Comparison of ENCODE assay signal across 9 cellular contexts in genomic region chr15:40550381-40551037, GRCh38. TPM values are rescaled to one million over a fixed set of nuclear protein-coding genes. Genes with fewer than 3 reads are reported as not detected.
DNase-seq lines count a peak whose midpoint lies in the region; ATAC-seq and TF ChIP-seq lines count a peak whose summit lies in the region.
"Had no signal": no experiment of that assay in that cellular context is flagged by ENCODE, and none has a peak within 500 bp of the region (broad histone marks: within the 10 kb centered on the region; RNA-seq: fewer than 3 reads in every experiment).

No MANE protein-coding gene starts in this region.

- H3K36me3 Mint-ChIP-seq in progenitor cell of endocrine pancreas (ENCODE audit: insufficient read depth) (peaks cover 9% of the 10 kb centered on the region), type B pancreatic cell (peaks cover 17% of the 10 kb centered on the region)
- H3K36me3 Mint-ChIP-seq in activated naive CD4-positive, alpha-beta T cell treated with anti-CD3 and anti-CD28 coated beads, Interleukin-2, amount 50 U/mL, for 72 hours = peaks cover 4 to 6% of the 10 kb centered on the region in 2 donors

- H3K9me3 Mint-ChIP-seq in progenitor cell of endocrine pancreas (ENCODE audit: low read depth) (no peaks in the 10 kb centered on the region), type B pancreatic cell (no peaks in the 10 kb centered on the region)
- no peaks in the 10 kb centered on the region for H3K9me3 Mint-ChIP-seq in activated naive CD4-positive, alpha-beta T cell treated with anti-CD3 and anti-CD28 coated beads, Interleukin-2, amount 50 U/mL, for 72 hours

- H3K27ac Mint-ChIP-seq in progenitor cell of endocrine pancreas (no peak overlapping the region), type B pancreatic cell (no peak overlapping the region)
- no peak overlapping the region for H3K27ac Mint-ChIP-seq in activated naive CD4-positive, alpha-beta T cell treated with anti-CD3 and anti-CD28 coated beads, Interleukin-2, amount 50 U/mL, for 72 hours

- ATAC-seq in GM18868 (IDR thresholded peaks at IDR 0.05; ENCODE audit: unreplicated experiment) (peak; percentile 88), GM21825 (IDR thresholded peaks at IDR 0.05; ENCODE audit: unreplicated experiment) (peak; percentile 60), HG03558 (IDR thresholded peaks at IDR 0.05; ENCODE audit: extremely low read depth, unreplicated experiment) (peak; percentile 46), left colon (peak; percentile 61)
- ATAC-seq in activated naive CD4-positive, alpha-beta T cell treated with anti-CD3 and anti-CD28 coated beads, Interleukin-2, amount 50 U/mL, for 72 hours = no peak

- H3K4me3 Mint-ChIP-seq in progenitor cell of endocrine pancreas (ENCODE audit: low read depth) (no peak overlapping the region), type B pancreatic cell (no peak overlapping the region)

- peaks cover 7% of the 10 kb centered on the region for H3K4me1 Mint-ChIP-seq in progenitor cell of endocrine pancreas (ENCODE audit: low read depth)
- H3K4me1 Mint-ChIP-seq in type B pancreatic cell (ENCODE audit: unreplicated experiment) = peaks cover 13% of the 10 kb centered on the region

- intact Hi-C loops in left colon (cut with DNase I, micrococcal nuclease) = no loop called here

- no peak for DNase-seq in left colon
- no peak for DNase-seq in NCI-H226
- DNase-seq in progenitor cell of endocrine pancreas (ENCODE audit: low spot score, unreplicated experiment) = no peak
- DNase-seq in type B pancreatic cell (ENCODE audit: extremely low spot score, unreplicated experiment) = no peak
- DNase-seq in activated naive CD4-positive, alpha-beta T cell treated with anti-CD3 and anti-CD28 coated beads, Interleukin-2, amount 50 U/mL, for 72 hours (ENCODE audit: low spot score in 2 of 2) = no peak
- DNase-seq: NCI-H1048 had no signal

- no peaks in the 10 kb centered on the region for H3K27me3 Mint-ChIP-seq in progenitor cell of endocrine pancreas
- no peaks in the 10 kb centered on the region for H3K27me3 Mint-ChIP-seq in type B pancreatic cell

- no peak for TF ChIP-seq CTCF in progenitor cell of endocrine pancreas (IDR thresholded peaks at IDR 0.05; ENCODE audit: unreplicated experiment)
- no peak for TF ChIP-seq CTCF in type B pancreatic cell (conservative IDR thresholded peaks at IDR 0.05)

RNA-seq across cellular contexts. Expression of gene CCDC32, which starts 14.3 kb away (rescaled TPM):
- total RNA-seq in left colon (10 to 100 TPM; 22.6 to 25.0 TPM), progenitor cell of endocrine pancreas (21.7 and 22.2 TPM in 2 replicates), type B pancreatic cell (ENCODE audit: low replicate concordance) (18.4 and 21.0 TPM in 2 replicates)
- 10 to 100 TPM; 24.1 to 25.0 TPM for total RNA-seq in activated naive CD4-positive, alpha-beta T cell treated with anti-CD3 and anti-CD28 coated beads, Interleukin-2, amount 50 U/mL, for 72 hours

RNA-seq across cellular contexts. Expression of gene RPUSD2, which starts 18.6 kb away (rescaled TPM):
- total RNA-seq in left colon = 1 to 10 TPM; 9.0 to 9.9 TPM
- 11.5 and 13.2 TPM in 2 replicates for total RNA-seq in progenitor cell of endocrine pancreas
- total RNA-seq in type B pancreatic cell (ENCODE audit: low replicate concordance) = 16.2 and 18.0 TPM in 2 replicates
- total RNA-seq in activated naive CD4-positive, alpha-beta T cell treated with anti-CD3 and anti-CD28 coated beads, Interleukin-2, amount 50 U/mL, for 72 hours = 10 to 100 TPM; 10.1 to 12.7 TPM

RNA-seq across cellular contexts. Expression of gene KNL1, which starts 43.5 kb away (rescaled TPM):
- total RNA-seq in left colon = 1 to 10 TPM; 2.4 to 8.0 TPM
- 11.7 and 12.1 TPM in 2 replicates for total RNA-seq in progenitor cell of endocrine pancreas
- 7.6 and 21.4 TPM in 2 replicates for total RNA-seq in type B pancreatic cell (ENCODE audit: low replicate concordance)
- total RNA-seq in activated naive CD4-positive, alpha-beta T cell treated with anti-CD3 and anti-CD28 coated beads, Interleukin-2, amount 50 U/mL, for 72 hours = 10 to 100 TPM; 29.0 to 36.9 TPM

Comparison
In these comparisons a context has a peak if more than half of its experiments do, and no peak if none do; other contexts are left out.
1. ATAC-seq: peak in GM18868 (single experiment), GM21825 (single experiment), HG03558 (single experiment) and left colon (single experiment); none in activated naive CD4-positive, alpha-beta T cell treated with anti-CD3 and anti-CD28 coated beads, Interleukin-2, amount 50 U/mL, for 72 hours (0 of 2).